19 cellular contexts compared by ENCODE assay signal in the genomic region with DNA sequence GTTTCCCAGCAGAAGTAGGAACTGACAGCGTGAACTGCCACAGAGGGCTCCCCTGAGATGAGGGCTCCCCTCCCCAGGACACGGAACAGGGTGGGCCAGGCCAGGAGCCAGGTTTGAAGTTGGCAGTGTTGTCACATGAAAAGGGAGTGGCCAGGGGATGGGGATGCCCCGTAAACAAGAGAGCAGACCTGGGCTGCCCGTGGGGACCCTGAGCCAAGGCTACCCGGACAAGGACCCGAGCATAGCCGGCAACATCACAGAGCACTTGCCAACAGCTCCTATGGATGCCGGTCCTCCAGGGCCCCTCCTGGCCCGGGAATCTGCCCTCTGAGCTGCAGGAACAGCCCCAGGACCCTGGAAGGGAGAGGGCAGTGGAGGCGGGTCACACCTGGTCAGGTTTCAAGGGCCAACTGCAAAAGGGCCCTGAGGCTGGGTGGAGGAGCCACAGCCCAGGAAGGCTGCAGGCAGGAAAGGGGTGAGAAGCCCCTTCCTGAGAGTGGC.
"Had no signal": no experiment of that assay in that cellular context is flagged by ENCODE, and none has a peak within 500 bp of the region (broad histone marks: within the 10 kb centered on the region; RNA-seq: fewer than 3 reads in every experiment).

No MANE protein-coding gene starts in this region.

- H3K36me3 Mint-ChIP-seq: brain; naive thymus-derived CD4-positive, alpha-beta T cell; neural progenitor cell; stimulated activated naive B cell treated with anti-CD40 and anti-IgM and Interleukin-4, amounts not matched to agents 10 μg/mL and 1 μg/mL and 100 μg/mL, for 72 hours had no signal

- H3K4me1 ChIP-seq: esophagus muscularis mucosa, heart right ventricle, left ventricle myocardium inferior, neural progenitor cell, pancreas, uterus had no signal

- ATAC-seq: heart right ventricle; pancreas; stimulated activated naive B cell treated with anti-CD40 and anti-IgM and Interleukin-4, amounts not matched to agents 10 μg/mL and 1 μg/mL and 100 μg/mL, for 72 hours had no signal

- FAIRE-seq: endothelial cell of umbilical vein, pancreas had no signal

- H2AFZ ChIP-seq: neural progenitor cell had no signal

- DNase-seq: activated CD4-positive, alpha-beta T cell treated with anti-CD3 and anti-CD28 coated beads, Interleukin-2, amount 50 U/mL, for 1 hour; activated naive CD4-positive, alpha-beta T cell treated with Interleukin-2 at 50 U/mL for 16 hours; anterior cingulate cortex; cortex of kidney; effector CD8-positive, alpha-beta T cell; heart right ventricle; left ventricle myocardium inferior; mesenchymal stem cell; naive thymus-derived CD4-positive, alpha-beta T cell; pancreas; stimulated activated naive B cell treated with anti-CD40 and anti-IgM and Interleukin-4, amounts not matched to agents 10 μg/mL and 1 μg/mL and 100 μg/mL, for 72 hours; T-helper 1 cell; T-helper 9 cell had no signal

- H3K4me3 Mint-ChIP-seq: brain; central memory CD8-positive, alpha-beta T cell; naive thymus-derived CD4-positive, alpha-beta T cell; neural progenitor cell; stimulated activated naive B cell treated with anti-CD40 and anti-IgM and Interleukin-4, amounts not matched to agents 10 μg/mL and 1 μg/mL and 100 μg/mL, for 72 hours had no signal

- H3K4me2 ChIP-seq: neural progenitor cell had no signal

- H3K9me3 ChIP-seq: pancreas, uterus had no signal

- H3K9ac ChIP-seq: neural progenitor cell had no signal

- H3K27ac ChIP-seq: esophagus muscularis mucosa, heart right ventricle, left ventricle myocardium inferior, neural progenitor cell, pancreas, uterus had no signal

- H3K27ac Mint-ChIP-seq: brain; naive thymus-derived CD4-positive, alpha-beta T cell; neural progenitor cell; stimulated activated naive B cell treated with anti-CD40 and anti-IgM and Interleukin-4, amounts not matched to agents 10 μg/mL and 1 μg/mL and 100 μg/mL, for 72 hours had no signal

- H3K4me3 ChIP-seq: esophagus muscularis mucosa, heart right ventricle, left ventricle myocardium inferior, neural progenitor cell, pancreas, uterus had no signal

- H3K4me1 Mint-ChIP-seq: brain; central memory CD8-positive, alpha-beta T cell; naive thymus-derived CD4-positive, alpha-beta T cell; neural progenitor cell; stimulated activated naive B cell treated with anti-CD40 and anti-IgM and Interleukin-4, amounts not matched to agents 10 μg/mL and 1 μg/mL and 100 μg/mL, for 72 hours had no signal

- H3K27me3 ChIP-seq: pancreas, uterus had no signal

- H3K36me3 ChIP-seq: esophagus muscularis mucosa, heart right ventricle, left ventricle myocardium inferior, neural progenitor cell, pancreas, uterus had no signal

- H3K9me3 Mint-ChIP-seq: central memory CD8-positive, alpha-beta T cell had no signal
